8 cellular contexts compared by ENCODE assay signal in the genomic region with DNA sequence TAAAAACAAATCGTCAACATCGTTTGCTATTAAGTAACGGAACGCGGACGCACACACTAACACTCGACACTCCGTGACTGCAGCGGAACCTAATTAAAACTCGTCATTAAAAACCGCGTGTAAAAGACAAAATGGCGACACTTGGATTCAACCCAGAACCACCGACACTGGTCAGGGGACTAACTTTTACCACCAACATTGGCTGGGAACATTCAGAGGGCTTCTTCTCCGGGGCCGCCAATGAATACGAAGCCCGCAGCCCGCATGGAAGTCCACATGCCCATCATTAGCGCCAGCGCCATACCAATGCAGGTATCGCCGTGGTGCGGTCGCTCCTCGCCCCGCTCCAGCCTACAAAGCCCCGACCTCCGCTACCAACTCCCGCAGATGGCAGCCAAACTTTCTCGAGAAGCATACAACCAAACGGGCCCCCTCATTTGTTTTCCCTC. TPM values are rescaled to one million over a fixed set of nuclear protein-coding genes. Genes with fewer than 3 reads are reported as not detected.
A peak's percentile ranks its signal among the peaks of the same experiment; 100 is the strongest.
DNase-seq lines count a peak whose midpoint lies in the region; ATAC-seq, FAIRE-seq and TF ChIP-seq lines count a peak whose summit lies in the region.

No MANE protein-coding gene starts in this region.

- H3K4me3 ChIP-seq in HEK293 (ENCODE audit: low read depth, low read length) = peak overlapping the region; percentile 49

- peaks cover 24% of the 10 kb centered on the region for H3K4me1 Mint-ChIP-seq in activated naive CD4-positive, alpha-beta T cell treated with anti-CD3 and anti-CD28 coated beads for 36 hours (ENCODE audit: low read depth)

- peak; percentile 59 for ATAC-seq in Right ventricle myocardium superior (ENCODE audit: poor library complexity)
- ATAC-seq in GM18520 (IDR thresholded peaks at IDR 0.05; ENCODE audit: unreplicated experiment) = no peak

- peak; percentile 21 for DNase-seq in Daoy (ENCODE audit: low read depth)
- DNase-seq in NCI-H748 treated with DMSO at 0.1 percent for 48 hours (lab: John Stamatoyannopoulos, UW) = peak; percentile 9
- peak; percentile 22 for DNase-seq in activated naive CD4-positive, alpha-beta T cell treated with anti-CD3 and anti-CD28 coated beads for 36 hours
- peak; percentile 41 for DNase-seq in Right ventricle myocardium superior
- peak in 9 of 10 donors; percentile 6 to 85 (median 15) for DNase-seq in posterior cingulate gyrus
- DNase-seq in HTR-8/SVneo (ENCODE audit: insufficient read length, low spot score) = no peak

- no peak for FAIRE-seq in HTR-8/SVneo (lab: Jason Lieb, UNC)

- H3K27me3 Mint-ChIP-seq in activated naive CD4-positive, alpha-beta T cell treated with anti-CD3 and anti-CD28 coated beads for 36 hours (ENCODE audit: low read depth) = no peaks in the 10 kb centered on the region

- H3K9me3 Mint-ChIP-seq in activated naive CD4-positive, alpha-beta T cell treated with anti-CD3 and anti-CD28 coated beads for 36 hours = no peaks in the 10 kb centered on the region

- no peaks in the 10 kb centered on the region for H3K9me3 ChIP-seq in HEK293 (ENCODE audit: control insufficient read depth, insufficient read depth, low read depth, low read length)

- TF ChIP-seq CTCF in HEK293 (tag by site-specific recombination; IDR thresholded peaks at IDR 0.05) = no peak

- no peaks in the 10 kb centered on the region for H3K4me1 ChIP-seq in HEK293 (ENCODE audit: control insufficient read depth, insufficient read depth, low read length)

- peak overlapping the region; percentile 78 for H3K27ac ChIP-seq in HEK293 (ENCODE audit: extremely low read depth, low read depth, low read length)

- CTCF ChIA-PET in HEK293 (lab: Yijun Ruan, JAX) = interaction anchor here (0.6 to 1.2 kb wide), 3 partner anchors 29 to 127 kb away, joined by 4 read pairs; no protein-coding TSS in a partner anchor
- CTCF ChIA-PET in activated naive CD4-positive, alpha-beta T cell treated with anti-CD3 and anti-CD28 coated beads for 36 hours (lab: Charles Lee) = interaction anchor here (1.0 kb wide), 1 partner anchor 179 kb away, joined by 4 read pairs; no protein-coding TSS in a partner anchor

- intact Hi-C loops in activated naive CD4-positive, alpha-beta T cell treated with anti-CD3 and anti-CD28 coated beads for 36 hours (cut with micrococcal nuclease) = loop anchor here (1.0 kb wide), 5 partner anchors 29 to 383 kb away; a partner anchor contains a TSS
- intact Hi-C loops in Right ventricle myocardium superior (cut with DNase I) = no loop called here
- intact Hi-C loops in posterior cingulate gyrus (cut with DNase I) = loop anchor here (1.0 kb wide), 1 partner anchor 29 kb away; no protein-coding TSS in a partner anchor

- peak overlapping the region; percentile 98 for H3K27ac Mint-ChIP-seq in activated naive CD4-positive, alpha-beta T cell treated with anti-CD3 and anti-CD28 coated beads for 36 hours

- POLR2A ChIA-PET in HEK293 (lab: Yijun Ruan, JAX) = interaction anchor here (0.7 to 2.6 kb wide), 25 partner anchors 9 to 852 kb away, joined by 3 to 46 read pairs (median 5); no protein-coding TSS in a partner anchor

- peaks cover 33% of the 10 kb centered on the region for H3K36me3 Mint-ChIP-seq in activated naive CD4-positive, alpha-beta T cell treated with anti-CD3 and anti-CD28 coated beads for 36 hours (ENCODE audit: low read depth)

- H3K4me3 Mint-ChIP-seq in activated naive CD4-positive, alpha-beta T cell treated with anti-CD3 and anti-CD28 coated beads for 36 hours = peak overlapping the region; percentile 97

- peaks cover 29 to 46% of the 10 kb centered on the region in 2 experiments for H3K36me3 ChIP-seq in HEK293 (ENCODE audit: control insufficient read depth in 2 of 2, insufficient read depth in 1 of 2, low read length in 2 of 2)

TF ChIP-seq in HEK293, 187 proteins besides CTCF, POLR2A, EP300 and RAD21:
- TF ChIP-seq, protein P1, sequence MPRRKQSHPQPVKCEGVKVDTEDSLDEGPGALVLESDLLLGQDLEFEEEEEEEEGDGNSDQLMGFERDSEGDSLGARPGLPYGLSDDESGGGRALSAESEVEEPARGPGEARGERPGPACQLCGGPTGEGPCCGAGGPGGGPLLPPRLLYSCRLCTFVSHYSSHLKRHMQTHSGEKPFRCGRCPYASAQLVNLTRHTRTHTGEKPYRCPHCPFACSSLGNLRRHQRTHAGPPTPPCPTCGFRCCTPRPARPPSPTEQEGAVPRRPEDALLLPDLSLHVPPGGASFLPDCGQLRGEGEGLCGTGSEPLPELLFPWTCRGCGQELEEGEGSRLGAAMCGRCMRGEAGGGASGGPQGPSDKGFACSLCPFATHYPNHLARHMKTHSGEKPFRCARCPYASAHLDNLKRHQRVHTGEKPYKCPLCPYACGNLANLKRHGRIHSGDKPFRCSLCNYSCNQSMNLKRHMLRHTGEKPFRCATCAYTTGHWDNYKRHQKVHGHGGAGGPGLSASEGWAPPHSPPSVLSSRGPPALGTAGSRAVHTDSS (tag by site-specific recombination; IDR thresholded peaks at IDR 0.05) = 0 out of 2 replicates have a peak, but pooled peaks have one; percentile 6
- TF ChIP-seq KLF10 (tag by site-specific recombination; IDR thresholded peaks at IDR 0.05) (peak; percentile 7; the same call in 1 of the 2 replicates), ZNF10 (tag by site-specific recombination; IDR thresholded peaks at IDR 0.05) (no peak), ZNF76 (tag by site-specific recombination; IDR thresholded peaks at IDR 0.05; ENCODE audit: borderline replicate concordance, low read depth) (0 out of 2 replicates have a peak, but pooled peaks have one; percentile 4), SP3 (tag by site-specific recombination; IDR thresholded peaks at IDR 0.05) (no peak), ZBTB8A (tag by site-specific recombination; IDR thresholded peaks at IDR 0.05) (0 out of 2 replicates have a peak, but pooled peaks have one; percentile 1)

RNA-seq across cellular contexts. Expression of a gene that starts 0.5 kb away (rescaled TPM):
- 495 and 530 TPM in 2 replicates for total RNA-seq in Daoy (2014; rRNA removed; shearing (Covaris generic))
- total RNA-seq in activated naive CD4-positive, alpha-beta T cell treated with anti-CD3 and anti-CD28 coated beads for 36 hours = 100 to 1,000 TPM; 278 to 280 TPM
- total RNA-seq in Right ventricle myocardium superior = 78.3 TPM
